In genomic region chr13:111492958-111493357, GRCh38 we compare ENCODE assay signal across 33 cellular contexts.
"Had no signal": no experiment of that assay in that cellular context is flagged by ENCODE, and none has a peak within 500 bp of the region (broad histone marks: within the 10 kb centered on the region; RNA-seq: fewer than 3 reads in every experiment).

No MANE protein-coding gene starts in this region.

- FAIRE-seq: astrocyte, bronchial epithelial cell had no signal

- DNase-seq: activated effector memory CD4-positive, alpha-beta T cell treated with Interleukin-2 at 50 U/mL for 16 hours; activated gamma-delta T cell; activated gamma-delta T cell treated with Interleukin-2 at 50 U/mL for 16 hours; activated naive CD4-positive, alpha-beta T cell; activated naive CD4-positive, alpha-beta T cell treated with anti-CD3 and anti-CD28 coated beads for 36 hours; activated naive CD4-positive, alpha-beta T cell treated with anti-CD3 and anti-CD28 coated beads, Interleukin-2, amount 10 ng/mL, durations not matched to agents 7 days and 5 days; activated naive CD4-positive, alpha-beta T cell treated with anti-CD3 and anti-CD28 coated beads, Interleukin-2, amount 50 U/mL, for 16 hours; activated naive CD4-positive, alpha-beta T cell treated with Interleukin-2 at 50 U/mL for 16 hours; activated naive CD8-positive, alpha-beta T cell treated with anti-CD3 and anti-CD28 coated beads for 36 hours; activated naive CD8-positive, alpha-beta T cell treated with anti-CD3 and anti-CD28 coated beads, Interleukin-2, amount 10 ng/mL, durations not matched to agents 7 days and 5 days; activated naive CD8-positive, alpha-beta T cell treated with anti-CD3 and anti-CD28 coated beads, Interleukin-2, amount 50 U/mL, for 24 hours; activated T-cell treated with anti-CD3 and anti-CD28 coated beads, Interleukin-2, amount 50 U/mL, for 1 hour; activated T-cell treated with anti-CD3 and anti-CD28 coated beads, Interleukin-2, amount 50 U/mL, for 24 hours; activated T-cell treated with anti-CD3 and anti-CD28 coated beads, Interleukin-2, amount 50 U/mL, for 4 hours; activated T-cell treated with anti-CD3 and anti-CD28 coated beads, Interleukin-2, amount 50 U/mL, for 48 hours; activated T-cell treated with anti-CD3 and anti-CD28 coated beads, Interleukin-2, amount 50 U/mL, for 72 hours; adrenal gland; amniotic stem cell; amygdala; anterior cingulate cortex; aorta; body of pancreas; brain microvascular endothelial cell; caudate nucleus; central memory CD4-positive, alpha-beta T cell; cerebellar nuclear complex had no signal

- ATAC-seq: activated naive CD4-positive, alpha-beta T cell treated with anti-CD3 and anti-CD28 coated beads, Interleukin-2, amount 50 U/mL, for 72 hours; activated naive CD8-positive, alpha-beta T cell treated with anti-CD3 and anti-CD28 coated beads, Interleukin-2, amount 50 U/mL, for 24 hours; activated T-cell treated with anti-CD3 and anti-CD28 coated beads, Interleukin-2, amount 50 U/mL, for 4 hours; activated T-cell treated with anti-CD3 and anti-CD28 coated beads, Interleukin-2, amount 50 U/mL, for 72 hours; activated T-helper 17 cell treated with anti-CD3 and anti-CD28 coated beads, Interleukin-2, amount 50 U/mL, for 72 hours; body of pancreas had no signal

- H3K27ac ChIP-seq: adrenal gland, ascending aorta, body of pancreas, brain microvascular endothelial cell, breast epithelium, cardiac muscle cell had no signal

- H3K4me1 ChIP-seq: adrenal gland, ascending aorta, body of pancreas, breast epithelium had no signal

- H3K27me3 ChIP-seq: adrenal gland, ascending aorta, body of pancreas, brain microvascular endothelial cell, breast epithelium, cardiac muscle cell had no signal

- H3K9me3 ChIP-seq: adrenal gland had no signal

- H3K36me3 ChIP-seq: adrenal gland, ascending aorta, brain microvascular endothelial cell, breast epithelium, cardiac muscle cell had no signal

- H3K4me3 ChIP-seq: adrenal gland, ascending aorta, body of pancreas, breast epithelium, cardiac muscle cell had no signal
